ENCODE assay signal across 29 cellular contexts in genomic region chr6:24549158-24549557, GRCh38.
"Had no signal": no experiment of that assay in that cellular context is flagged by ENCODE, and none has a peak within 500 bp of the region (broad histone marks: within the 10 kb centered on the region; RNA-seq: fewer than 3 reads in every experiment).

No MANE protein-coding gene starts in this region.

- FAIRE-seq: urothelium cell line had no signal

- H3K27ac Mint-ChIP-seq: stimulated activated effector memory CD8-positive, alpha-beta T cell treated with anti-CD3 and anti-CD28 coated beads, Interleukin-12 subunit alpha, Interleukin-12 subunit beta, amount 100 ng/mL, for 72 hours; stimulated activated memory B cell treated with anti-CD40 and anti-IgM and Interleukin-4, amounts not matched to agents 10 μg/mL and 1 μg/mL and 100 μg/mL, for 72 hours; stimulated activated naive B cell treated with anti-CD40 and anti-IgM and Interleukin-4, amounts not matched to agents 10 μg/mL and 1 μg/mL and 100 μg/mL, for 72 hours; stimulated activated naive CD8-positive, alpha-beta T cell treated with anti-CD3 and anti-CD28 coated beads, Interleukin-15, amount 100 ng/mL, for 72 hours; stimulated activated naive CD8-positive, alpha-beta T cell treated with anti-CD3 and anti-CD28 coated beads, Interleukin-15, Interleukin-2, amounts not matched to agents 100 ng/mL and 50 ng/mL, for 24 hours; type B pancreatic cell had no signal

- H3K36me3 Mint-ChIP-seq: stimulated activated effector memory CD8-positive, alpha-beta T cell treated with anti-CD3 and anti-CD28 coated beads, Interleukin-12 subunit alpha, Interleukin-12 subunit beta, amount 100 ng/mL, for 72 hours; stimulated activated naive B cell treated with anti-CD40 and anti-IgM and Interleukin-4, amounts not matched to agents 10 μg/mL and 1 μg/mL and 100 μg/mL, for 72 hours; type B pancreatic cell had no signal

- H3K27me3 Mint-ChIP-seq: stimulated activated memory B cell treated with anti-CD40 and anti-IgM and Interleukin-4, amounts not matched to agents 10 μg/mL and 1 μg/mL and 100 μg/mL, for 72 hours; stimulated activated naive B cell treated with anti-CD40 and anti-IgM and Interleukin-4, amounts not matched to agents 10 μg/mL and 1 μg/mL and 100 μg/mL, for 72 hours had no signal

- DNase-seq: stimulated activated CD4-positive, alpha-beta T cell treated with anti-CD3 and anti-CD28 coated beads, Interleukin-2, amount 100 ng/mL, for 48 hours; stimulated activated CD4-positive, alpha-beta T cell treated with anti-CD3 and anti-CD28 coated beads, Interleukin-4, amount 100 ng/mL, for 1 hour; stimulated activated CD4-positive, alpha-beta T cell treated with anti-CD3 and anti-CD28 coated beads, Interleukin-4, amount 100 ng/mL, for 24 hours; stimulated activated CD4-positive, alpha-beta T cell treated with anti-CD3 and anti-CD28 coated beads, Interleukin-4, amount 100 ng/mL, for 4 hours; stimulated activated CD8-positive, alpha-beta memory T cell treated with anti-CD3 and anti-CD28 coated beads, Interleukin-4, amount 100 ng/mL, for 48 hours; stimulated activated naive B cell treated with anti-CD40 and anti-IgM and Interleukin-4, amounts not matched to agents 10 μg/mL and 1 μg/mL and 100 μg/mL, for 72 hours; stimulated activated naive CD4-positive, alpha-beta T cell; stimulated activated naive CD4-positive, alpha-beta T cell treated with Interleukin-2 at 50 U/mL for 16 hours; stimulated activated naive CD8-positive, alpha-beta T cell treated with anti-CD3 and anti-CD28 coated beads, Interleukin-15, amount 100 ng/mL, for 72 hours; stimulated activated naive CD8-positive, alpha-beta T cell treated with anti-CD3 and anti-CD28 coated beads, Interleukin-15, Interleukin-2, amounts not matched to agents 100 U/mL and 50 U/mL, for 24 hours; stomach; substantia nigra; testis; thyroid gland; tibial artery; transverse colon; trophoblast cell; upper lobe of left lung; upper lobe of right lung; uterus had no signal

- H3K4me3 ChIP-seq: stomach, suprapubic skin, testis, thoracic aorta, thyroid gland, tibial artery, tibial nerve, transverse colon, upper lobe of left lung, upper lobe of right lung, uterus, vagina had no signal

- H3K4me1 ChIP-seq: stomach, suprapubic skin, testis, thyroid gland, tibial artery, tibial nerve, transverse colon, upper lobe of left lung, upper lobe of right lung, uterus, vagina had no signal

- H3K27me3 ChIP-seq: suprapubic skin, testis, thyroid gland, tibial artery, tibial nerve, transverse colon, upper lobe of left lung, uterus, vagina had no signal

- ATAC-seq: stimulated activated effector memory CD8-positive, alpha-beta T cell treated with anti-CD3 and anti-CD28 coated beads, Interleukin-12 subunit alpha, Interleukin-12 subunit beta, amount 100 ng/mL, for 72 hours; stimulated activated memory B cell treated with anti-CD40 and anti-IgM and Interleukin-4, amounts not matched to agents 10 μg/mL and 1 μg/mL and 100 μg/mL, for 72 hours; stimulated activated naive B cell treated with anti-CD40 and anti-IgM and Interleukin-4, amounts not matched to agents 10 μg/mL and 1 μg/mL and 100 μg/mL, for 72 hours; stimulated activated naive CD8-positive, alpha-beta T cell treated with anti-CD3 and anti-CD28 coated beads, Interleukin-15, amount 100 ng/mL, for 72 hours; stimulated activated naive CD8-positive, alpha-beta T cell treated with anti-CD3 and anti-CD28 coated beads, Interleukin-15, Interleukin-2, amounts not matched to agents 100 U/mL and 50 U/mL, for 24 hours had no signal

- H3K9me3 Mint-ChIP-seq: stimulated activated effector memory CD8-positive, alpha-beta T cell treated with anti-CD3 and anti-CD28 coated beads, Interleukin-12 subunit alpha, Interleukin-12 subunit beta, amount 100 ng/mL, for 72 hours; stimulated activated memory B cell treated with anti-CD40 and anti-IgM and Interleukin-4, amounts not matched to agents 10 μg/mL and 1 μg/mL and 100 μg/mL, for 72 hours; stimulated activated naive B cell treated with anti-CD40 and anti-IgM and Interleukin-4, amounts not matched to agents 10 μg/mL and 1 μg/mL and 100 μg/mL, for 72 hours; stimulated activated naive CD8-positive, alpha-beta T cell treated with anti-CD3 and anti-CD28 coated beads, Interleukin-15, amount 100 ng/mL, for 72 hours; stimulated activated naive CD8-positive, alpha-beta T cell treated with anti-CD3 and anti-CD28 coated beads, Interleukin-15, Interleukin-2, amounts not matched to agents 100 ng/mL and 50 ng/mL, for 24 hours; type B pancreatic cell had no signal

- H3K9me3 ChIP-seq: stomach, suprapubic skin, testis, thoracic aorta, thyroid gland, tibial artery, tibial nerve, transverse colon, upper lobe of left lung, upper lobe of right lung, uterus, vagina had no signal

- H3K36me3 ChIP-seq: stomach, suprapubic skin, thoracic aorta, thyroid gland, tibial artery, tibial nerve, transverse colon, upper lobe of left lung, upper lobe of right lung, uterus, vagina had no signal

- H3K4me1 Mint-ChIP-seq: stimulated activated effector memory CD8-positive, alpha-beta T cell treated with anti-CD3 and anti-CD28 coated beads, Interleukin-12 subunit alpha, Interleukin-12 subunit beta, amount 100 ng/mL, for 72 hours; stimulated activated memory B cell treated with anti-CD40 and anti-IgM and Interleukin-4, amounts not matched to agents 10 μg/mL and 1 μg/mL and 100 μg/mL, for 72 hours; stimulated activated naive B cell treated with anti-CD40 and anti-IgM and Interleukin-4, amounts not matched to agents 10 μg/mL and 1 μg/mL and 100 μg/mL, for 72 hours had no signal

- H3K4me3 Mint-ChIP-seq: stimulated activated effector memory CD8-positive, alpha-beta T cell treated with anti-CD3 and anti-CD28 coated beads, Interleukin-12 subunit alpha, Interleukin-12 subunit beta, amount 100 ng/mL, for 72 hours; stimulated activated memory B cell treated with anti-CD40 and anti-IgM and Interleukin-4, amounts not matched to agents 10 μg/mL and 1 μg/mL and 100 μg/mL, for 72 hours; stimulated activated naive B cell treated with anti-CD40 and anti-IgM and Interleukin-4, amounts not matched to agents 10 μg/mL and 1 μg/mL and 100 μg/mL, for 72 hours; stimulated activated naive CD8-positive, alpha-beta T cell treated with anti-CD3 and anti-CD28 coated beads, Interleukin-15, amount 100 ng/mL, for 72 hours; stimulated activated naive CD8-positive, alpha-beta T cell treated with anti-CD3 and anti-CD28 coated beads, Interleukin-15, Interleukin-2, amounts not matched to agents 100 ng/mL and 50 ng/mL, for 24 hours; type B pancreatic cell had no signal

- H3K27ac ChIP-seq: stomach, suprapubic skin, testis, thoracic aorta, thyroid gland, tibial artery, tibial nerve, transverse colon, upper lobe of left lung, upper lobe of right lung, uterus, vagina had no signal
